ENCODE assay signal across 11 cellular contexts in the genomic region with DNA sequence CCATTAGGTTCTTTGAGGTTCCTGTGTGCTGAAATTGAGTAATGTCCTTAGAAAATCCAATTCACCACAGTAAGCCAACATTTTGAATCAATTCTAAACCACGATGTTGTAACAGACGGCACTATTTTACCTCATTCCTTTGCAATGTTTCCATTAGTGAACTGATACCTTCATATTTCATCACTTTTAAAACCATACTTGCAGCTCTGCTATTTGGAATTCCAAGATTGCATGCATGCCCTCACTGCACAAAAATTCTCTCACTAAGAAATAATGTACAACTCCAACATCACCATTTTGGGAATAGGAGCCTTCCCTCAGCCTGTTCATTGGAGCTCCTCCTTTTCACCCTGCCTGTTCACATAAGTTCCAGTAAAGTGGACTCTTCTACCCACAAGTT.
A peak's percentile ranks its signal among the peaks of the same experiment; 100 is the strongest.
DNase-seq lines count a peak whose midpoint lies in the region; ATAC-seq, FAIRE-seq and TF ChIP-seq lines count a peak whose summit lies in the region.
"Had no signal": no experiment of that assay in that cellular context is flagged by ENCODE, and none has a peak within 500 bp of the region (broad histone marks: within the 10 kb centered on the region; RNA-seq: fewer than 3 reads in every experiment).

No MANE protein-coding gene starts in this region.

- H3K36me3 ChIP-seq in KMS-11 (ENCODE audit: insufficient read depth) (no peaks in the 10 kb centered on the region; the same call in 1 of the 2 replicates), left lung (no peaks in the 10 kb centered on the region)

- peak; percentile 96 for DNase-seq in AG04450 (ENCODE audit: low read depth, low spot score)
- peak; percentile 58 for DNase-seq in MCF 10A (ENCODE audit: unreplicated experiment)
- DNase-seq in left lung = no peak
- no peak for DNase-seq in HT-29 (ENCODE audit: low spot score)
- no peak for DNase-seq in GM19239 (ENCODE audit: insufficient read length, low spot score)
- DNase-seq in 8988T = no peak
- DNase-seq: NCI-H524 had no signal

- peaks cover 62% of the 10 kb centered on the region for H3K4me1 ChIP-seq in KMS-11 (ENCODE audit: low read depth, poor library complexity, severe bottlenecking)
- peaks cover 0 to 22% of the 10 kb centered on the region in 2 donors for H3K4me1 ChIP-seq in left lung

- no TSS peak for BruUV-seq in MCF 10A (replicated peaks; lab: Mats Ljungman, UMichigan)

- H3K4me2 ChIP-seq in KMS-11 = peak overlapping the region; percentile 47; the same call in 1 of the 2 replicates

- H3K9me3 Mint-ChIP-seq in MCF 10A (ENCODE audit: unreplicated experiment) = no peaks in the 10 kb centered on the region
- H3K9me3 Mint-ChIP-seq: stimulated activated effector memory CD8-positive, alpha-beta T cell treated with anti-CD3 and anti-CD28 coated beads, Interleukin-12 subunit alpha, Interleukin-12 subunit beta, amount 100 ng/mL, for 72 hours had no signal

- H3K27me3 ChIP-seq in AG04450 (ENCODE audit: control insufficient read depth, insufficient read depth, low read length) (no peaks in the 10 kb centered on the region), KMS-11 (ENCODE audit: insufficient read depth, low read depth) (no peaks in the 10 kb centered on the region), left lung (peaks cover 0 to 23% of the 10 kb centered on the region in 2 donors)

- H3K27ac Mint-ChIP-seq in MCF 10A (ENCODE audit: low read depth, unreplicated experiment) = no peak overlapping the region
- H3K27ac Mint-ChIP-seq: stimulated activated effector memory CD8-positive, alpha-beta T cell treated with anti-CD3 and anti-CD28 coated beads, Interleukin-12 subunit alpha, Interleukin-12 subunit beta, amount 100 ng/mL, for 72 hours had no signal

- ATAC-seq in left lung (peak; percentile 33), HG02885 (IDR thresholded peaks at IDR 0.05; ENCODE audit: poor library complexity, unreplicated experiment) (no peak)
- ATAC-seq: stimulated activated effector memory CD8-positive, alpha-beta T cell treated with anti-CD3 and anti-CD28 coated beads, Interleukin-12 subunit alpha, Interleukin-12 subunit beta, amount 100 ng/mL, for 72 hours had no signal

- no peaks in the 10 kb centered on the region for H3K36me3 Mint-ChIP-seq in MCF 10A (ENCODE audit: insufficient read depth, unreplicated experiment)
- H3K36me3 Mint-ChIP-seq: stimulated activated effector memory CD8-positive, alpha-beta T cell treated with anti-CD3 and anti-CD28 coated beads, Interleukin-12 subunit alpha, Interleukin-12 subunit beta, amount 100 ng/mL, for 72 hours had no signal

- H3K4me1 Mint-ChIP-seq in MCF 10A (ENCODE audit: insufficient read depth, unreplicated experiment) = peaks cover 8% of the 10 kb centered on the region

- FAIRE-seq in GM19239 (lab: Jason Lieb, UNC) = no peak

- H4K20me1 ChIP-seq in KMS-11 (ENCODE audit: insufficient read depth) = no peaks in the 10 kb centered on the region

- CTCF ChIA-PET in AG04450 (lab: Charles Lee) (interaction anchor here (0.8 to 2.0 kb wide), 2 partner anchors 32 to 54 kb away, joined by 3 to 5 read pairs; no protein-coding TSS in a partner anchor), MCF 10A (lab: Yijun Ruan, JAX) (interaction anchor here (0.7 kb wide), 1 partner anchor 32 kb away, joined by 3 read pairs; no protein-coding TSS in a partner anchor)

- no peaks in the 10 kb centered on the region for H3K27me3 Mint-ChIP-seq in MCF 10A (ENCODE audit: insufficient read depth, unreplicated experiment)

- intact Hi-C loops in MCF 10A (cut with micrococcal nuclease) (no loop called here), left lung (cut with DNase I) (no loop called here)

- no peak overlapping the region for H3K9ac ChIP-seq in KMS-11

- H3K79me2 ChIP-seq in KMS-11 (ENCODE audit: insufficient read depth, low read depth) = no peaks in the 10 kb centered on the region

- POLR2A ChIA-PET in AG04450 (lab: Yijun Ruan, JAX) (interaction anchor here (0.6 to 2.1 kb wide), 11 partner anchors 10 to 193 kb away, joined by 3 to 26 read pairs (median 4); a partner anchor contains a TSS), MCF 10A (lab: Yijun Ruan, JAX) (interaction anchor here (0.6 kb wide), 1 partner anchor 110 kb away, joined by 4 read pairs; no protein-coding TSS in a partner anchor)

- H2AFZ ChIP-seq in KMS-11 (ENCODE audit: low read depth) = no peak overlapping the region

- H3K4me3 ChIP-seq in AG04450 (ENCODE audit: low read depth, low read length) = no peak overlapping the region
- no peak overlapping the region for H3K4me3 ChIP-seq in KMS-11 (IDR thresholded peaks at IDR 0.05; ENCODE audit: insufficient read depth, low read depth, low read length)
- H3K4me3 ChIP-seq in left lung = no peak overlapping the region

- H3K27ac ChIP-seq in AG04450 (ENCODE audit: low read depth, low read length) (peak overlapping the region; percentile 92), KMS-11 (no peak overlapping the region), left lung (no peak overlapping the region)
- H3K27ac ChIP-seq: C4-2B had no signal

- no peak overlapping the region for H3K4me3 Mint-ChIP-seq in MCF 10A (ENCODE audit: unreplicated experiment)
- H3K4me3 Mint-ChIP-seq: stimulated activated effector memory CD8-positive, alpha-beta T cell treated with anti-CD3 and anti-CD28 coated beads, Interleukin-12 subunit alpha, Interleukin-12 subunit beta, amount 100 ng/mL, for 72 hours had no signal

- no peak for TF ChIP-seq CTCF in AG04450 (IDR thresholded peaks at IDR 0.05; ENCODE audit: low read depth, low read length)
- TF ChIP-seq CTCF in KMS-11 (conservative IDR thresholded peaks at IDR 0.05; ENCODE audit: low read depth, low read length) = no peak
- no peak for TF ChIP-seq CTCF in MCF 10A (IDR thresholded peaks at IDR 0.05; ENCODE audit: unreplicated experiment)
- TF ChIP-seq CTCF in left lung (IDR thresholded peaks at IDR 0.05) = no peak

- H3K9me3 ChIP-seq in AG04450 (ENCODE audit: control insufficient read depth, insufficient read depth, low read length) = no peaks in the 10 kb centered on the region; the same call in 1 of the 2 replicates
- H3K9me3 ChIP-seq in left lung = no peaks in the 10 kb centered on the region

Comparison
In these comparisons a context has a peak if more than half of its experiments do, and no peak if none do; other contexts are left out.
1. DNase-seq: peak in AG04450 (single experiment) and MCF 10A (single experiment); none in left lung (0 of 2), HT-29 (single experiment), GM19239 (single experiment) and 8988T (single experiment).